ENCODE assay signal across 8 cellular contexts in genomic region chr1:31644560-31645273, GRCh38. TPM values are rescaled to one million over a fixed set of nuclear protein-coding genes. Genes with fewer than 3 reads are reported as not detected.
DNase-seq lines count a peak whose midpoint lies in the region; ATAC-seq and TF ChIP-seq lines count a peak whose summit lies in the region.

PEF1 (minus strand) TSS chr1:31644876; CDS start chr1:31644864, 12 bp downstream.

- peak in 1 of 2 donors; percentile 77 for TF ChIP-seq POLR2A in suprapubic skin (IDR thresholded peaks at IDR 0.05)

- no peak for TF ChIP-seq CTCF in GM06990 (IDR thresholded peaks at IDR 0.05; ENCODE audit: insufficient read depth, low read length, poor library complexity, severe bottlenecking)
- no peak for TF ChIP-seq CTCF in suprapubic skin (IDR thresholded peaks at IDR 0.05)

- no peaks in the 10 kb centered on the region for H3K9me3 ChIP-seq in suprapubic skin

- H3K36me3 Mint-ChIP-seq in activated naive CD4-positive, alpha-beta T cell treated with anti-CD3 and anti-CD28 coated beads, Interleukin-2, amount 50 U/mL, for 72 hours = peaks cover 0 to 19% of the 10 kb centered on the region in 2 donors

- H3K27me3 ChIP-seq in GM06990 (replicated peaks; ENCODE audit: control insufficient read depth, insufficient read depth, low read length) = no peaks in the 10 kb centered on the region
- H3K27me3 ChIP-seq in suprapubic skin = no peaks in the 10 kb centered on the region

- ATAC-seq in HG02588 (IDR thresholded peaks at IDR 0.05; ENCODE audit: unreplicated experiment) = peak; percentile 88
- ATAC-seq in activated naive CD4-positive, alpha-beta T cell treated with anti-CD3 and anti-CD28 coated beads, Interleukin-2, amount 50 U/mL, for 72 hours = peak; percentile 94

- WGBS in suprapubic skin = 0% methylated on average over 2 of the region's 56 CpGs

- H3K4me3 ChIP-seq in GM06990 (replicated peaks; ENCODE audit: low read depth, low read length) (peak within 1 kb of the TSS; percentile 72), suprapubic skin (peak within 1 kb of the TSS; percentile 89)

- no peak for TF ChIP-seq EP300 in suprapubic skin (IDR thresholded peaks at IDR 0.05)

- H3K27ac ChIP-seq in suprapubic skin = peak within 1 kb of the TSS; percentile 99

- DNase-seq in GM06990 (ENCODE audit: extremely low read depth, insufficient read length) (peak; percentile 97), NCI-H1092 treated with DMSO at 0.1 percent for 48 hours (lab: John Stamatoyannopoulos, UW) (peak; percentile 100), SKM-1 (lab: John Stamatoyannopoulos, UW; ENCODE audit: unreplicated experiment) (peak; percentile 89), globus pallidus (ENCODE audit: low spot score) (peak; percentile 99), nucleus accumbens (lab: John Stamatoyannopoulos, UW) (peak; percentile 92 to 100 (median 97)), suprapubic skin (ENCODE audit: low spot score in 2 of 2) (peak; percentile 99)
- DNase-seq in activated naive CD4-positive, alpha-beta T cell treated with anti-CD3 and anti-CD28 coated beads, Interleukin-2, amount 50 U/mL, for 72 hours (ENCODE audit: low spot score in 2 of 2) = peak; percentile 99

- H3K36me3 ChIP-seq in GM06990 (ENCODE audit: control insufficient read depth, insufficient read depth, low read length) = peaks cover 2% of the 10 kb centered on the region
- no peaks in the 10 kb centered on the region for H3K36me3 ChIP-seq in suprapubic skin

- H3K4me1 ChIP-seq in suprapubic skin = peaks cover 72% of the 10 kb centered on the region

- peak within 1 kb of the TSS; percentile 98 to 100 for H3K27ac Mint-ChIP-seq in activated naive CD4-positive, alpha-beta T cell treated with anti-CD3 and anti-CD28 coated beads, Interleukin-2, amount 50 U/mL, for 72 hours

- H3K9me3 Mint-ChIP-seq in activated naive CD4-positive, alpha-beta T cell treated with anti-CD3 and anti-CD28 coated beads, Interleukin-2, amount 50 U/mL, for 72 hours = no peaks in the 10 kb centered on the region

RNA-seq across cellular contexts. Expression of gene PEF1, which starts in this region (rescaled TPM):
- 10 to 100 TPM; 55.4 to 55.8 TPM for total RNA-seq in activated naive CD4-positive, alpha-beta T cell treated with anti-CD3 and anti-CD28 coated beads, Interleukin-2, amount 50 U/mL, for 72 hours
- 100 to 1,000 TPM in 3 of 4 donors, 10 to 100 TPM in 1; 97.9 to 117 (median 103) TPM for total RNA-seq in suprapubic skin

Comparison
In these comparisons a context has a peak if more than half of its experiments do, and no peak if none do; other contexts are left out.
1. Peak in every context shown above with its lines: DNase-seq, ATAC-seq, H3K4me3 ChIP-seq and H3K27ac ChIP-seq.